ENCODE assay signal across 8 cellular contexts in the genomic region with DNA sequence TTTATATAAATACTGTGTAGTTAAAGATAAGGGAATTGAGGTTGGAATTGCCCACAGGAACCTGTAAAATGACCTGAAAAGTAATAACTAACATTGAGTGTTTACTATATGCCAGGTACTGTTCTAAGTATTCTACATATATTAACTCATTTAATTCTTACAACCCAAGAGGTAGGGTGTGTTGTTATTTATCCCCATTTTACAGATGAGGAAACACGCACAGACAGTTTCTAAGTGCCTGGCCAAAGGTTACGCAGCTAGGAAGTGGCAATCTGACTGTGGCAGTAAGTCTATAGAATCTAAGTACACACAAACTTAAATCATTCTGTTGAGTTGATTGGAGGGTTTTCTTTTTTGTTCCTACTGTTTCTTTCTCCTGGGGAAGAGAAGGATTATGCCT. TPM values are rescaled to one million over a fixed set of nuclear protein-coding genes. Genes with fewer than 3 reads are reported as not detected.
DNase-seq lines count a peak whose midpoint lies in the region; TF ChIP-seq lines count a peak whose summit lies in the region.
"Had no signal": no experiment of that assay in that cellular context is flagged by ENCODE, and none has a peak within 500 bp of the region (broad histone marks: within the 10 kb centered on the region; RNA-seq: fewer than 3 reads in every experiment).

No MANE protein-coding gene starts in this region.

- H3K4me3 Mint-ChIP-seq in endothelial cell (ENCODE audit: unreplicated experiment), result peak overlapping the region; percentile 70

- peaks cover 22% of the 10 kb centered on the region for H3K27me3 Mint-ChIP-seq in endothelial cell (ENCODE audit: unreplicated experiment)

- no peak for TF ChIP-seq CTCF in A673 (conservative IDR thresholded peaks at IDR 0.05; ENCODE audit: low read depth, low read length)
- TF ChIP-seq CTCF in Loucy (conservative IDR thresholded peaks at IDR 0.05; ENCODE audit: low read length), result no peak
- no peak for TF ChIP-seq CTCF in endothelial cell (IDR thresholded peaks at IDR 0.05; ENCODE audit: unreplicated experiment)

- H3K4me2 ChIP-seq in Loucy (ENCODE audit: low read depth, low read length, poor library complexity, severe bottlenecking), result peak overlapping the region; percentile 72

- CTCF ChIA-PET in A673 (lab: Charles Lee), result no interaction called here

- H3F3A ChIP-seq in Loucy (ENCODE audit: low read depth), result no peaks in the 10 kb centered on the region; the same call in 1 of the 2 replicates

- H3K9me3 ChIP-seq in A673 (ENCODE audit: low read depth, low read length, poor library complexity, severe bottlenecking) (no peaks in the 10 kb centered on the region), Loucy (ENCODE audit: insufficient read depth, low read depth, low read length) (no peaks in the 10 kb centered on the region)
- H3K9me3 ChIP-seq: adrenal gland, gastroesophageal sphincter had no signal

- no peak for DNase-seq in A673 (ENCODE audit: low spot score)
- no peak for DNase-seq in endothelial cell (ENCODE audit: low spot score)
- DNase-seq in CD1c-positive myeloid dendritic cell (ENCODE audit: extremely low spot score), result no peak
- DNase-seq in AML-193 (lab: John Stamatoyannopoulos, UW), result no peak
- no peak for DNase-seq in NOMO-1 treated with dmso at 0.1 percent for 144 hours (lab: John Stamatoyannopoulos, UW; ENCODE audit: unreplicated experiment)

- H4K20me1 ChIP-seq in Loucy (ENCODE audit: insufficient read depth, low read length, poor library complexity, severe bottlenecking), result peaks cover 22% of the 10 kb centered on the region

- no peaks in the 10 kb centered on the region for H3K9me3 Mint-ChIP-seq in endothelial cell (ENCODE audit: unreplicated experiment)

- H3K27me3 ChIP-seq in A673 (replicated peaks; ENCODE audit: insufficient read depth, low read depth, low read length, poor library complexity) (no peaks in the 10 kb centered on the region), Loucy (ENCODE audit: insufficient read depth, low read length, poor library complexity, severe bottlenecking) (no peaks in the 10 kb centered on the region)

- peak overlapping the region; percentile 69 for H3K9ac ChIP-seq in Loucy (ENCODE audit: low read depth, low read length, poor library complexity, severe bottlenecking)

- H3K9me2 ChIP-seq in Loucy (replicated peaks; ENCODE audit: low read depth, low read length), result no peaks in the 10 kb centered on the region

- H3K4me3 ChIP-seq in A673 (ENCODE audit: low read depth, low read length, poor library complexity, severe bottlenecking) (peak overlapping the region; percentile 60), Loucy (ENCODE audit: low read length, poor library complexity, severe bottlenecking) (peak overlapping the region; percentile 77)

- peak overlapping the region; percentile 99 for H3K27ac Mint-ChIP-seq in endothelial cell (ENCODE audit: unreplicated experiment)

- H3K36me3 ChIP-seq in A673 (ENCODE audit: insufficient read depth, low read length, poor library complexity, severe bottlenecking) (peaks cover 23% of the 10 kb centered on the region), Loucy (ENCODE audit: insufficient read depth, low read length) (peaks cover 21% of the 10 kb centered on the region)

- no peak overlapping the region for H2AFZ ChIP-seq in Loucy (ENCODE audit: low read length)

- peak overlapping the region; percentile 97 for H3K27ac ChIP-seq in A673 (ENCODE audit: low read depth, low read length, poor library complexity, severe bottlenecking)

- intact Hi-C loops in A673 (cut with micrococcal nuclease; ENCODE audit: unreplicated experiment), result loop anchor here (5.0 kb wide), 1 partner anchor 281 kb away; no protein-coding TSS in a partner anchor

- peaks cover 26% of the 10 kb centered on the region for H3K36me3 Mint-ChIP-seq in endothelial cell (ENCODE audit: low read depth, unreplicated experiment)

- peaks cover 39% of the 10 kb centered on the region for H3K79me2 ChIP-seq in Loucy (ENCODE audit: insufficient read depth, low read length)

- peaks cover 22% of the 10 kb centered on the region for H3K4me1 ChIP-seq in A673 (ENCODE audit: insufficient read depth, low read length, poor library complexity, severe bottlenecking)
- H3K4me1 ChIP-seq in Loucy (ENCODE audit: insufficient read depth, low read length, poor library complexity, severe bottlenecking), result peaks cover 31% of the 10 kb centered on the region

- peaks cover 51% of the 10 kb centered on the region for H3K4me1 Mint-ChIP-seq in endothelial cell (ENCODE audit: unreplicated experiment)

- POLR2A ChIA-PET in A673 (lab: Charles Lee; ENCODE audit: low non-redundant PET), result no interaction called here

- no TSS peak for BruUV-seq in A673 (replicated peaks; lab: Mats Ljungman, UMichigan)

RNA-seq across cellular contexts. Expression of gene TSPAN31, which starts 1.1 kb away (rescaled TPM):
- 8.9 and 24.6 TPM in 2 replicates for total RNA-seq in A673 (2021)
- total RNA-seq in endothelial cell (ENCODE audit: unreplicated experiment), result 21.8 TPM

RNA-seq across cellular contexts. Expression of gene AGAP2, which starts 5.2 kb away (rescaled TPM):
- 4.0 and 6.6 TPM in 2 replicates for total RNA-seq in A673 (2021)
- total RNA-seq in endothelial cell (ENCODE audit: unreplicated experiment), result 27.0 TPM

RNA-seq across cellular contexts. Expression of gene CDK4, which starts 8.3 kb away (rescaled TPM):
- 216 and 247 TPM in 2 replicates for total RNA-seq in A673 (2021)
- total RNA-seq in endothelial cell (ENCODE audit: unreplicated experiment), result 120 TPM

RNA-seq across cellular contexts. Expression of gene MARCHF9, which starts 11.1 kb away (rescaled TPM):
- total RNA-seq in A673 (2021) (19.8 and 23.6 TPM in 2 replicates), endothelial cell (ENCODE audit: unreplicated experiment) (2.3 TPM)

RNA-seq across cellular contexts. Expression of gene CYP27B1, which starts 23.1 kb away (rescaled TPM):
- total RNA-seq in A673 (2021) (4.5 and 4.7 TPM in 2 replicates), endothelial cell (ENCODE audit: unreplicated experiment) (1.4 TPM)
